1 cellular context compared by ENCODE assay signal in genomic region chr19:41224632-41225031, GRCh38.
TF ChIP-seq lines count a peak whose summit lies in the region.

No MANE protein-coding gene starts in this region.

TF ChIP-seq in HCT116, 20 proteins besides CTCF, POLR2A, EP300 and RAD21:
- TF ChIP-seq ZNF274 (IDR thresholded peaks at IDR 0.05; ENCODE audit: low read depth, low read length) (no peak), FOSL1 (IDR thresholded peaks at IDR 0.05; ENCODE audit: low read depth) (no peak), SP1 (IDR thresholded peaks at IDR 0.05; ENCODE audit: low read depth) (no peak), SRF (IDR thresholded peaks at IDR 0.05; ENCODE audit: low read depth) (no peak), CEBPB (IDR thresholded peaks at IDR 0.05; ENCODE audit: low read depth) (no peak), EZH2phosphoT487 (IDR thresholded peaks at IDR 0.05; ENCODE audit: borderline replicate concordance) (no peak), YY1 (IDR thresholded peaks at IDR 0.05; ENCODE audit: extremely low read depth, insufficient replicate concordance, low read depth, low read length) (no peak), EGR1 (IDR thresholded peaks at IDR 0.05; ENCODE audit: low read depth) (no peak), ZFX (IDR thresholded peaks at IDR 0.05) (no peak), CBX3 (IDR thresholded peaks at IDR 0.05; ENCODE audit: low read depth) (no peak), ELF1 (IDR thresholded peaks at IDR 0.05; ENCODE audit: borderline replicate concordance, low read depth) (no peak), ATF3 (IDR thresholded peaks at IDR 0.05) (no peak)
